11 cellular contexts compared by ENCODE assay signal in the genomic region with DNA sequence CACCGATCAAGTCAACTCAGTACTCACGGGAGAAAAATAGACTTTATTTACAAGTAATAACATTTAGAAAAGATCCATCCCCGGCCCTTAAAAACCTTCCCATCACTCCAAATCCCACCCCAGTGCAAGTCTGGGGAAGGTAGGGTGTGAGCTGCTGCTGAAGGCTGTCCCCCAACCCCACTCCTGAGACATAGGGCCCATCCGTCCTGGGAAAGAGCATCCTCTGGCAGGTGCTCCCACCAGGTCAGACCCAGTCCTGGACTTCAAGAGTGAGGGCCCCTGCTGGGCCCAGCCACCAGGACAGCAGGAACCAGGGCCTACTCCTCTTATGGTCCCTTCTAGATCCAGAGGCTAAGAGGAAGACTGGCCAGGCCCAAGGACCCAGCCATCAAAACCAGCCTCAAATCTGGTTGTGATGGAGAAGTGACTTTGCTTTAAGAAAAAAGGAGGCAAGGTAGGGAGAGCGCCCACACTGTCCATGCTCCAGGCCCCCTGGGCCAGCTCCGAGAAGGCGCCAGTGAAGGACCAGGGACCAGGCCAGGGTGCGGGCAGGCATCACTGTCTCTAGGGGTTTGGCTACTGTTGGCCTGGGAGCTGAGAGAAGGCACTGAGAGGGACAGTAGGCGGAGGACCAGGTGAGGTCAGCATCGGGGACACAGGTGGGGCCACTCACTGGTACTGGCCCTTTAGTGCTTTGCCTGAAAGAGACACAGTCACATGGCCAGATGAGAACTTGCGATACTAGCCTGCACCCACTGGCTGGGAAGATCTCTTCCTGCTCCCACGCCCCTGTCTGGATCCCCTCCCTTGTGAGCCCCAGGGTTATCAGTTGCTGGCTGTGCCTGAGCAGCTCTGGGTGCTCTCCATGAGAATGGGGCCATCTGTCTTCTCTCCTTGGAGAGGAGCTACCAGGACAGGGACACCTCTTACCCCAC. TPM values are rescaled to one million over a fixed set of nuclear protein-coding genes. Genes with fewer than 3 reads are reported as not detected.
DNase-seq lines count a peak whose midpoint lies in the region; ATAC-seq and TF ChIP-seq lines count a peak whose summit lies in the region.
"Had no signal": no experiment of that assay in that cellular context is flagged by ENCODE, and none has a peak within 500 bp of the region (broad histone marks: within the 10 kb centered on the region; RNA-seq: fewer than 3 reads in every experiment).

No MANE protein-coding gene starts in this region.

- H3K36me3 ChIP-seq in PC-3 (ENCODE audit: low read depth, low read length) = peaks cover 57% of the 10 kb centered on the region
- peaks cover 55% of the 10 kb centered on the region for H3K36me3 ChIP-seq in ectodermal cell (ENCODE audit: control insufficient read depth, insufficient read depth, low read length)
- H3K36me3 ChIP-seq in neuronal stem cell (replicated peaks in 1 of 2; ENCODE audit: control insufficient read depth in 2 of 2, insufficient read depth in 2 of 2, low read length in 2 of 2) = peaks cover 68 to 96% of the 10 kb centered on the region in 2 donors

- CTCF ChIA-PET in PC-3 (lab: Charles Lee) = no interaction called here

- no peak overlapping the region for H3K27ac ChIP-seq in PC-3 (ENCODE audit: low read length)
- peak overlapping the region; percentile 26 for H3K27ac ChIP-seq in ectodermal cell (ENCODE audit: insufficient read depth, low read depth, low read length, poor library complexity, severe bottlenecking)
- no peak overlapping the region for H3K27ac ChIP-seq in neuronal stem cell (replicated peaks; ENCODE audit: low read length)
- H3K27ac ChIP-seq in dorsolateral prefrontal cortex = peak overlapping the region in 26 of 59 donors; percentile 2 to 85 (median 44)
- H3K27ac ChIP-seq: right atrium auricular region had no signal

- POLR2A ChIA-PET in PC-3 (lab: Charles Lee; ENCODE audit: unreplicated experiment) = no interaction called here

- H4K8ac ChIP-seq in neuronal stem cell (ENCODE audit: low read depth, low read length) = no peak overlapping the region

- no peak overlapping the region for H4K91ac ChIP-seq in neuronal stem cell (ENCODE audit: low read depth, low read length, poor library complexity)

- H2AFZ ChIP-seq in PC-3 (ENCODE audit: low read length) (no peak overlapping the region), neuronal stem cell (ENCODE audit: low read length) (no peak overlapping the region)

- H3K9me3 ChIP-seq in PC-3 (ENCODE audit: low read length) (no peaks in the 10 kb centered on the region), ectodermal cell (ENCODE audit: control insufficient read depth, low read length) (no peaks in the 10 kb centered on the region), neuronal stem cell (replicated peaks in 1 of 2; ENCODE audit: control insufficient read depth in 2 of 2, insufficient read depth in 1 of 2, low read depth in 1 of 2, low read length in 2 of 2) (no peaks in the 10 kb centered on the region)
- H3K9me3 ChIP-seq: right atrium auricular region had no signal

- H2BK5ac ChIP-seq in neuronal stem cell (ENCODE audit: low read length) = peak overlapping the region; percentile 70

- H2BK15ac ChIP-seq in neuronal stem cell (ENCODE audit: low read length) = no peak overlapping the region

- H3K18ac ChIP-seq in neuronal stem cell (ENCODE audit: low read length) = no peak overlapping the region

- H3K4me3 ChIP-seq in PC-3 (ENCODE audit: low read length) = no peak overlapping the region
- no peak overlapping the region for H3K4me3 ChIP-seq in ectodermal cell (ENCODE audit: insufficient read depth, low read depth, low read length)
- H3K4me3 ChIP-seq in neuronal stem cell (ENCODE audit: low read length in 2 of 2) = no peak overlapping the region
- H3K4me3 ChIP-seq in dorsolateral prefrontal cortex = no peak overlapping the region
- H3K4me3 ChIP-seq: right atrium auricular region had no signal

- no peak for DNase-seq in PC-3
- DNase-seq in neuronal stem cell (ENCODE audit: low spot score) = no peak
- DNase-seq in NCI-H128 (lab: John Stamatoyannopoulos, UW; ENCODE audit: unreplicated experiment) = no peak
- DNase-seq in NCI-H1092 (lab: John Stamatoyannopoulos, UW) = no peak
- DNase-seq in dorsolateral prefrontal cortex = no peak
- DNase-seq: amniotic stem cell, NCI-H1105, T-helper 9 cell had no signal

- ATAC-seq in PC-3 = peak; percentile 6; the same call in 1 of the 2 replicates

- H3K9me2 ChIP-seq in PC-3 (replicated peaks; ENCODE audit: low read length) = no peaks in the 10 kb centered on the region

- TF ChIP-seq POLR2A in GM15510 (IDR thresholded peaks at IDR 0.05; ENCODE audit: borderline replicate concordance, extremely low read depth, insufficient read length) = peak; percentile 28

- peak overlapping the region; percentile 48 for H3K23ac ChIP-seq in neuronal stem cell (ENCODE audit: low read depth, low read length, poor library complexity)

- H3K4me2 ChIP-seq in PC-3 (ENCODE audit: low read length) (no peak overlapping the region), neuronal stem cell (ENCODE audit: insufficient read depth, low read length, poor library complexity, severe bottlenecking) (no peak overlapping the region)

- H3K27me3 ChIP-seq in PC-3 (ENCODE audit: low read length) (no peaks in the 10 kb centered on the region), ectodermal cell (ENCODE audit: control insufficient read depth, insufficient read depth, low read length, poor library complexity, severe bottlenecking) (no peaks in the 10 kb centered on the region), neuronal stem cell (ENCODE audit: control insufficient read depth in 3 of 3, insufficient read depth in 3 of 3, low read depth in 1 of 3, low read length in 3 of 3) (no peaks in the 10 kb centered on the region), dorsolateral prefrontal cortex (no peaks in the 10 kb centered on the region)
- H3K27me3 ChIP-seq: right atrium auricular region had no signal

- H3K4ac ChIP-seq in neuronal stem cell (ENCODE audit: low read length) = no peak overlapping the region

- no peaks in the 10 kb centered on the region for H3K79me2 ChIP-seq in PC-3 (ENCODE audit: low read length)

- H2BK120ac ChIP-seq in neuronal stem cell (ENCODE audit: low read depth, low read length) = no peak overlapping the region

- peaks cover 5% of the 10 kb centered on the region; the same call in 1 of the 2 replicates for H4K20me1 ChIP-seq in PC-3 (ENCODE audit: low read length)

- peaks cover 6% of the 10 kb centered on the region for H3F3A ChIP-seq in PC-3 (ENCODE audit: low read length, unreplicated experiment)

- no peak overlapping the region for H3K14ac ChIP-seq in neuronal stem cell (ENCODE audit: low read length)

- intact Hi-C loops in PC-3 (cut with micrococcal nuclease) = no loop called here
- intact Hi-C loops in dorsolateral prefrontal cortex (cut with DNase I) = no loop called here

- H3K79me1 ChIP-seq in neuronal stem cell (ENCODE audit: low read depth, low read length) = no peaks in the 10 kb centered on the region

- no peak overlapping the region for H2BK12ac ChIP-seq in neuronal stem cell (ENCODE audit: low read length)

- TF ChIP-seq CTCF in PC-3 (conservative IDR thresholded peaks at IDR 0.05; ENCODE audit: low read depth, low read length) (no peak), dorsolateral prefrontal cortex (IDR thresholded peaks at IDR 0.05 in 54 of 56, conservative IDR thresholded peaks at IDR 0.05 in 2 of 56; ENCODE audit: low read depth in 1 of 56, partially characterized antibody in 56 of 56) (no peak)

- H3K4me1 ChIP-seq in PC-3 (ENCODE audit: insufficient read depth, low read length) (no peaks in the 10 kb centered on the region), ectodermal cell (ENCODE audit: control insufficient read depth, insufficient read depth, low read length) (no peaks in the 10 kb centered on the region), neuronal stem cell (ENCODE audit: control insufficient read depth in 2 of 2, insufficient read depth in 1 of 2, low read depth in 1 of 2, low read length in 2 of 2) (peaks cover 0 to 3% of the 10 kb centered on the region in 2 donors)

- BruUV-seq in PC-3 (replicated peaks; lab: Mats Ljungman, UMichigan) = no TSS peak

- WGBS in ectodermal cell, 2 experiments = 92 to 95% methylated on average over 11 to 12 of the region's 12 CpGs
- WGBS in neuronal stem cell (ENCODE audit: extremely low coverage in 2 of 2, insufficient read length in 2 of 2, insufficient replicate concordance in 1 of 2), 2 donors = no CpG with 5 or more reads among the region's 12 CpGs

- H3K9ac ChIP-seq in PC-3 (ENCODE audit: low read length) (no peak overlapping the region), neuronal stem cell (ENCODE audit: low read depth, low read length, poor library complexity) (no peak overlapping the region)

- H2AK5ac ChIP-seq in neuronal stem cell (ENCODE audit: low read depth, low read length) = no peak overlapping the region

RNA-seq across cellular contexts. Expression of a gene that starts 4.4 kb away (rescaled TPM):
- 6.5 and 7.2 TPM in 2 replicates for total RNA-seq in PC-3 (2014; rRNA removed)
- polyA plus RNA-seq in ectodermal cell (2013, experiment 1 of 4) = 11.4 TPM
- 11.2 TPM for polyA plus RNA-seq in ectodermal cell (2013, experiment 2 of 4)
- 7.0 TPM for polyA plus RNA-seq in ectodermal cell (2013, experiment 3 of 4)
- polyA plus RNA-seq in ectodermal cell (2013, experiment 4 of 4) = 8.9 TPM
- 7.6 TPM for polyA plus RNA-seq in neuronal stem cell (2013, experiment 1 of 2)
- 7.4 TPM for polyA plus RNA-seq in neuronal stem cell (2013, experiment 2 of 2)
- total RNA-seq in dorsolateral prefrontal cortex = 10 to 100 TPM in 86 of 120 experiments, 1 to 10 TPM in 34; 5.0 to 35.2 (median 12.5) TPM
